Comparison of ENCODE assay signal across 8 cellular contexts in the genomic region with DNA sequence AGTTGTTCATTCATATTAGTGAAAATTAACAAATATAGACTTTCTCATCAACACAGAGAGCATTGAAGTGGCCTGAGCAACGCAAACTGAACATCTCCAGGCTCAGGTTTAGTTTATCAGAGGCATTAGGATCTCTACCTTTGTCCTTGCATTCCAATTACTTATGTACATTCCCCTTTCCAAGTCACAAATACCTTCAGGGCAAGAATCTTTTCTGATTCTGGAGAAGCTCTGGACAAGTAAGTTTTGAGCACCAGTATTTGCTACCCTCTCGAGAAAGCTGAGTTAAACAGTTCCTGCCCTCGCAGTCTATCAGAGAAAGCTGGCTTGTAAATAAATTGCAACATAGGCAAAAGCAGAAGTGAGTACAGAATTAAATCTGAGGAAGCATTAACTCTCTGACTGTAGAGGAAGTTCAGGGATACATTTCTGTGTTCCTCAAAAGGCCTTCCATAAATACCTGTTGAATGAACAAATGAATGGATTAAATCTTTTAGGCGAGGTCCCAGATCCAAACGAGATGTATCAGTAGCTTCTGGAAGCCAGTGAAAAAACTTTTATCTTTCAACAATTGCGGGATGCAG. TPM values are rescaled to one million over a fixed set of nuclear protein-coding genes. Genes with fewer than 3 reads are reported as not detected.
DNase-seq lines count a peak whose midpoint lies in the region; ATAC-seq and TF ChIP-seq lines count a peak whose summit lies in the region.

No MANE protein-coding gene starts in this region.

- H3K4me3 ChIP-seq in AG04450 (ENCODE audit: low read depth, low read length) (peak overlapping the region; percentile 92), HEK293 (ENCODE audit: low read depth, low read length) (peak overlapping the region; percentile 59), iPS-15b (ENCODE audit: low read depth, low read length) (peak overlapping the region; percentile 84)

- peaks cover 39% of the 10 kb centered on the region for H3K4me1 Mint-ChIP-seq in activated CD8-positive, alpha-beta T cell treated with anti-CD3 and anti-CD28 coated beads for 36 hours (ENCODE audit: low read depth)
- H3K4me1 Mint-ChIP-seq in stimulated activated effector memory CD8-positive, alpha-beta T cell treated with anti-CD3 and anti-CD28 coated beads, Interleukin-12 subunit alpha, Interleukin-12 subunit beta, amount 100 ng/mL, for 72 hours, result peaks cover 29% of the 10 kb centered on the region

- H3K9ac ChIP-seq in iPS-15b (ENCODE audit: low read depth, low read length), result peak overlapping the region; percentile 58

- no peak for DNase-seq in AG04450 (ENCODE audit: low read depth, low spot score)
- DNase-seq in activated CD8-positive, alpha-beta T cell treated with anti-CD3 and anti-CD28 coated beads for 36 hours, result no peak
- no peak for DNase-seq in stimulated activated effector memory CD8-positive, alpha-beta T cell treated with anti-CD3 and anti-CD28 coated beads, Interleukin-12 subunit alpha, Interleukin-12 subunit beta, amount 100 ng/mL, for 72 hours (ENCODE audit: low spot score in 2 of 2)
- DNase-seq in NCI-H1436 (lab: John Stamatoyannopoulos, UW), result no peak
- DNase-seq in SK-N-DZ (ENCODE audit: low spot score), result no peak

- no peaks in the 10 kb centered on the region for H3K36me3 ChIP-seq in HEK293 (ENCODE audit: control insufficient read depth in 2 of 2, insufficient read depth in 1 of 2, low read length in 2 of 2)
- H3K36me3 ChIP-seq in iPS-15b (ENCODE audit: control insufficient read depth, insufficient read depth, low read length), result no peaks in the 10 kb centered on the region

- CTCF ChIA-PET in AG04450 (lab: Charles Lee) (interaction anchor here (0.6 to 1.2 kb wide), 2 partner anchors 8 to 114 kb away, joined by 8 to 9 read pairs; no protein-coding TSS in a partner anchor), HEK293 (lab: Yijun Ruan, JAX) (interaction anchor here (0.7 to 0.9 kb wide), 2 partner anchors 8 to 105 kb away, joined by 4 to 7 read pairs; no protein-coding TSS in a partner anchor)
- CTCF ChIA-PET in activated CD8-positive, alpha-beta T cell treated with anti-CD3 and anti-CD28 coated beads for 36 hours (lab: Charles Lee), result interaction anchor here (1.0 to 2.9 kb wide), 3 partner anchors 8 to 14 kb away, joined by 4 to 20 read pairs (median 4); no protein-coding TSS in a partner anchor

- no peaks in the 10 kb centered on the region for H3K27me3 Mint-ChIP-seq in activated CD8-positive, alpha-beta T cell treated with anti-CD3 and anti-CD28 coated beads for 36 hours

- H3K9me3 ChIP-seq in AG04450 (ENCODE audit: control insufficient read depth, insufficient read depth, low read length) (peaks cover 2% of the 10 kb centered on the region; the same call in 1 of the 2 replicates), HEK293 (ENCODE audit: control insufficient read depth, insufficient read depth, low read depth, low read length) (no peaks in the 10 kb centered on the region), iPS-15b (ENCODE audit: control insufficient read depth, insufficient read depth, low read length) (no peaks in the 10 kb centered on the region)

- peak overlapping the region; percentile 99 for H3K4me3 Mint-ChIP-seq in activated CD8-positive, alpha-beta T cell treated with anti-CD3 and anti-CD28 coated beads for 36 hours
- H3K4me3 Mint-ChIP-seq in stimulated activated effector memory CD8-positive, alpha-beta T cell treated with anti-CD3 and anti-CD28 coated beads, Interleukin-12 subunit alpha, Interleukin-12 subunit beta, amount 100 ng/mL, for 72 hours, result peak overlapping the region; percentile 90

- H3K4me1 ChIP-seq in HEK293 (ENCODE audit: control insufficient read depth, insufficient read depth, low read length), result peaks cover 7% of the 10 kb centered on the region; the same call in 1 of the 2 replicates
- no peaks in the 10 kb centered on the region for H3K4me1 ChIP-seq in iPS-15b (ENCODE audit: control insufficient read depth, insufficient read depth, low read length)

- H3K27ac ChIP-seq in AG04450 (ENCODE audit: low read depth, low read length) (no peak overlapping the region), HEK293 (ENCODE audit: extremely low read depth, low read depth, low read length) (peak overlapping the region; percentile 92; the same call in 1 of the 2 replicates)

- TF ChIP-seq CTCF in AG04450 (IDR thresholded peaks at IDR 0.05; ENCODE audit: low read depth, low read length) (no peak), HEK293 (tag by site-specific recombination; IDR thresholded peaks at IDR 0.05) (no peak)
- no peak for TF ChIP-seq CTCF in activated CD8-positive, alpha-beta T cell treated with anti-CD3 and anti-CD28 coated beads for 36 hours (IDR thresholded peaks at IDR 0.05)

- peaks cover 10% of the 10 kb centered on the region for H3K36me3 Mint-ChIP-seq in activated CD8-positive, alpha-beta T cell treated with anti-CD3 and anti-CD28 coated beads for 36 hours (ENCODE audit: low read depth)
- no peaks in the 10 kb centered on the region for H3K36me3 Mint-ChIP-seq in stimulated activated effector memory CD8-positive, alpha-beta T cell treated with anti-CD3 and anti-CD28 coated beads, Interleukin-12 subunit alpha, Interleukin-12 subunit beta, amount 100 ng/mL, for 72 hours

- POLR2A ChIA-PET in AG04450 (lab: Yijun Ruan, JAX), result no interaction called here
- POLR2A ChIA-PET in HEK293 (lab: Yijun Ruan, JAX), result no interaction called here
- POLR2A ChIA-PET in activated CD8-positive, alpha-beta T cell treated with anti-CD3 and anti-CD28 coated beads for 36 hours (lab: Charles Lee), result interaction anchor here (1.0 kb wide), 1 partner anchor 9 kb away, joined by 3 read pairs; no protein-coding TSS in a partner anchor

- H3K27me3 ChIP-seq in AG04450 (ENCODE audit: control insufficient read depth, insufficient read depth, low read length) (no peaks in the 10 kb centered on the region), iPS-15b (ENCODE audit: control insufficient read depth, insufficient read depth, low read length) (no peaks in the 10 kb centered on the region)

- intact Hi-C loops in activated CD8-positive, alpha-beta T cell treated with anti-CD3 and anti-CD28 coated beads for 36 hours (cut with micrococcal nuclease), result no loop called here

- H3K27ac Mint-ChIP-seq in activated CD8-positive, alpha-beta T cell treated with anti-CD3 and anti-CD28 coated beads for 36 hours, result peak overlapping the region; percentile 94
- H3K27ac Mint-ChIP-seq in stimulated activated effector memory CD8-positive, alpha-beta T cell treated with anti-CD3 and anti-CD28 coated beads, Interleukin-12 subunit alpha, Interleukin-12 subunit beta, amount 100 ng/mL, for 72 hours, result peak overlapping the region; percentile 92

- H3K9me3 Mint-ChIP-seq in activated CD8-positive, alpha-beta T cell treated with anti-CD3 and anti-CD28 coated beads for 36 hours, result no peaks in the 10 kb centered on the region
- H3K9me3 Mint-ChIP-seq in stimulated activated effector memory CD8-positive, alpha-beta T cell treated with anti-CD3 and anti-CD28 coated beads, Interleukin-12 subunit alpha, Interleukin-12 subunit beta, amount 100 ng/mL, for 72 hours, result no peaks in the 10 kb centered on the region

- ATAC-seq in activated CD8-positive, alpha-beta T cell treated with anti-CD3 and anti-CD28 coated beads for 36 hours, result no peak
- no peak for ATAC-seq in stimulated activated effector memory CD8-positive, alpha-beta T cell treated with anti-CD3 and anti-CD28 coated beads, Interleukin-12 subunit alpha, Interleukin-12 subunit beta, amount 100 ng/mL, for 72 hours
- no peak for ATAC-seq in GM21529 (IDR thresholded peaks at IDR 0.05; ENCODE audit: unreplicated experiment)

TF ChIP-seq in HEK293, 187 proteins besides CTCF, POLR2A, EP300 and RAD21:
- TF ChIP-seq SCRT1 (tag by site-specific recombination; IDR thresholded peaks at IDR 0.05; ENCODE audit: borderline replicate concordance) (no peak), SCRT2 (tag by site-specific recombination; IDR thresholded peaks at IDR 0.05) (peak; percentile 81)

RNA-seq across cellular contexts. Expression of a gene that starts 1.2 kb away (rescaled TPM):
- 6.8 and 7.7 TPM in 2 replicates for polyA plus RNA-seq in AG04450 (2011; rRNA removed)
- polyA minus RNA-seq in AG04450 (2011; rRNA and poly(A)+ RNA removed), result 5.5 and 8.9 TPM in 2 replicates
- 1 to 10 TPM; 9.4 to 10.0 TPM for total RNA-seq in activated CD8-positive, alpha-beta T cell treated with anti-CD3 and anti-CD28 coated beads for 36 hours
- polyA plus RNA-seq in SK-N-DZ (2014; cell fraction: cytosol; rRNA removed), result 7.4 and 7.5 TPM in 2 replicates
- polyA plus RNA-seq in SK-N-DZ (2014; cell fraction: nucleus; rRNA removed), result 4.2 and 5.9 TPM in 2 replicates
